ENCODE assay signal across 8 cellular contexts in the genomic region with DNA sequence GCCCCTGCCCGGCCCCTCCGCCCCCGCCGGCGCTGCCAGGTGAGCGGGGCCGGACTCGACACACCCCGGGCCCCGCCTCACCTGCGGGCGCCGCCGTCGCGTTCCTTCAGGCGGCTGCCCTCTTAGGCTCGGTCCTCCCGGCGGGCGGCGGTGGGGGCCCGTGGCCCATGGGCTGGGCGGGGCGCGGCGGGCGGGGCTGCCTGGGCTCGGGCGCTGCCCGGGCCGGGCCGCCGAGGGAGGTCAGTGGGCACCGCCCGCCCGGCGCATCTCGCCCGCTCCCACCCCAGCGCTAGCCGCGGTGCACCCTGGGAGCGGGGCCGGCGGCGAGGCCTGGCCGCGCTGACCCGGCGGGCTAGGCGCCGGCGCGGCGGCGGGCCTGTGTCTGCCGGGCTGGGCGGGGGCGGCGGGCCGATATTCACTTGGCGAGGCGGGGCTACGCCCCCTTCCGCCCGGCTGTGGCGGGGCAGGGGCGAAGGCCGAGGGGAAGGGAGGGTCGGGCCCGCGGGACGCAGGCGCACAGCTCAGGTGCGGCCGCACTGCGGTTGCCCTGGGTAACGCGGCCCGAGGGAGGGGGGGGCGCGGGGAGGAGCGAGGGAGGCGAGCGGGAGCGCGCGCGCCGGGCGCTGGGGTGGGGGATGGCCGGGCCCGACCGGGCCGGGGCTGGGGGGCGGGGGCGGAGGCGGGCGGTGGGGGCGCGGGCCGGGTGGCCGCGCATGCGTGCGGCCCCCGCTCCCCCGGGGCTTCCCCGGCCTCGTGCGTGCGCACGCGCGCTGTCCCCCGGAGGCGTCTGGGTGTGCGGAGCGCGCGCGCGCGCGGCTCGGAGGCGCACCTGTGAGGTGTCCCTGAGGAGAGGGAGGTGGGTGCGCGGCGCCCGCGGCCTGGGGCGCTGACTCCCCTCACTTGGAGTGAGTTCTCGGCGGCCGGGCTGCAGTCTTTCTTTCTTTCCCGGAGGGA. TPM values are rescaled to one million over a fixed set of nuclear protein-coding genes. Genes with fewer than 3 reads are reported as not detected.
DNase-seq lines count a peak whose midpoint lies in the region; ATAC-seq and TF ChIP-seq lines count a peak whose summit lies in the region.

Gene CCDC92 (minus strand): TSS at position 384 of the 954 bp plus-strand sequence. CDS start 28,526 bp downstream, outside the sequence.
Gene ZNF664 (plus strand): TSS at position 768 of the 954 bp plus-strand sequence. CDS start 38,930 bp downstream, outside the sequence.

- ATAC-seq in GM19035 (IDR thresholded peaks at IDR 0.05; ENCODE audit: unreplicated experiment) (peak; percentile 73), HG03342 (IDR thresholded peaks at IDR 0.05; ENCODE audit: unreplicated experiment) (peak; percentile 76), left colon (peak; percentile 78)
- peak; percentile 87 for ATAC-seq in activated CD4-positive, alpha-beta T cell treated with anti-CD3 and anti-CD28 coated beads for 36 hours

- H3K4me3 ChIP-seq in AG10803 (ENCODE audit: low read length), result peak within 1 kb of the TSS; percentile 79

- no peak for TF ChIP-seq CTCF in AG10803 (conservative IDR thresholded peaks at IDR 0.05; ENCODE audit: low read length)

- H3K27ac ChIP-seq in cingulate gyrus (ENCODE audit: low read depth, low read length), result peak within 1 kb of the TSS; percentile 66

- DNase-seq in AG10803 (ENCODE audit: low read depth) (peak; percentile 87), NCI-H446 (lab: John Stamatoyannopoulos, UW) (peak; percentile 79 to 97), left colon (peak; percentile 92 to 95)
- DNase-seq in activated CD4-positive, alpha-beta T cell treated with anti-CD3 and anti-CD28 coated beads for 36 hours, result peak; percentile 98
- DNase-seq in stimulated activated CD4-positive, alpha-beta T cell treated with anti-CD3 and anti-CD28 coated beads, Interleukin-1b, Interleukin-23, amount 100 ng/mL, for 48 hours, result peak; percentile 93

- no peaks in the 10 kb centered on the region for H3K9me3 Mint-ChIP-seq in activated CD4-positive, alpha-beta T cell treated with anti-CD3 and anti-CD28 coated beads for 36 hours (ENCODE audit: low read depth)

- POLR2A ChIA-PET in activated CD4-positive, alpha-beta T cell treated with anti-CD3 and anti-CD28 coated beads for 36 hours (lab: Charles Lee), result no interaction called here

- peak within 1 kb of the TSS; percentile 87 for H3K4me3 Mint-ChIP-seq in activated CD4-positive, alpha-beta T cell treated with anti-CD3 and anti-CD28 coated beads for 36 hours

- H3K27me3 Mint-ChIP-seq in activated CD4-positive, alpha-beta T cell treated with anti-CD3 and anti-CD28 coated beads for 36 hours, result no peaks in the 10 kb centered on the region

- intact Hi-C loops in activated CD4-positive, alpha-beta T cell treated with anti-CD3 and anti-CD28 coated beads for 36 hours (cut with DNase I, micrococcal nuclease), result loop anchor here (1.0 to 5.0 kb wide), 14 partner anchors 35 to 1093 kb away; partner anchors contain the start of genes AACS (in 1 of the 2), ATP6V0A2 (in 1 of the 2), EIF2B1 (in 1 of the 2) and GTF2H3 (in 1 of the 2)
- intact Hi-C loops in left colon (cut with DNase I, micrococcal nuclease), result no loop called here

- H3K36me3 Mint-ChIP-seq in activated CD4-positive, alpha-beta T cell treated with anti-CD3 and anti-CD28 coated beads for 36 hours (ENCODE audit: low read depth), result peaks cover 11% of the 10 kb centered on the region

- peak within 1 kb of the TSS; percentile 89 for H3K27ac Mint-ChIP-seq in activated CD4-positive, alpha-beta T cell treated with anti-CD3 and anti-CD28 coated beads for 36 hours

- CTCF ChIA-PET in activated CD4-positive, alpha-beta T cell treated with anti-CD3 and anti-CD28 coated beads for 36 hours (lab: Charles Lee), result no interaction called here

- peaks cover 48% of the 10 kb centered on the region for H3K4me1 Mint-ChIP-seq in activated CD4-positive, alpha-beta T cell treated with anti-CD3 and anti-CD28 coated beads for 36 hours

RNA-seq across cellular contexts. Expression of gene CCDC92, which starts in this region (rescaled TPM):
- 10 to 100 TPM in 1 of 2 experiments, 1 to 10 TPM in 1; 8.7 to 11.0 TPM for total RNA-seq in activated CD4-positive, alpha-beta T cell treated with anti-CD3 and anti-CD28 coated beads for 36 hours
- total RNA-seq in left colon, result 10 to 100 TPM; 20.6 to 25.6 TPM

RNA-seq across cellular contexts. Expression of gene ZNF664, which starts in this region (rescaled TPM):
- total RNA-seq in activated CD4-positive, alpha-beta T cell treated with anti-CD3 and anti-CD28 coated beads for 36 hours, result 10 to 100 TPM; 46.4 to 48.3 TPM
- total RNA-seq in left colon, result 100 to 1,000 TPM; 111 to 138 TPM

Comparison
In these comparisons a context has a peak if more than half of its experiments do, and no peak if none do; other contexts are left out.
1. Peak in every context shown above with its lines: DNase-seq, ATAC-seq, H3K4me3 ChIP-seq and H3K27ac ChIP-seq.
2. intact Hi-C loops: an anchor here in activated CD4-positive, alpha-beta T cell treated with anti-CD3 and anti-CD28 coated beads for 36 hours (1.0 to 5.0 kb wide); none called in left colon.